11 cellular contexts compared by ENCODE assay signal in the genomic region with DNA sequence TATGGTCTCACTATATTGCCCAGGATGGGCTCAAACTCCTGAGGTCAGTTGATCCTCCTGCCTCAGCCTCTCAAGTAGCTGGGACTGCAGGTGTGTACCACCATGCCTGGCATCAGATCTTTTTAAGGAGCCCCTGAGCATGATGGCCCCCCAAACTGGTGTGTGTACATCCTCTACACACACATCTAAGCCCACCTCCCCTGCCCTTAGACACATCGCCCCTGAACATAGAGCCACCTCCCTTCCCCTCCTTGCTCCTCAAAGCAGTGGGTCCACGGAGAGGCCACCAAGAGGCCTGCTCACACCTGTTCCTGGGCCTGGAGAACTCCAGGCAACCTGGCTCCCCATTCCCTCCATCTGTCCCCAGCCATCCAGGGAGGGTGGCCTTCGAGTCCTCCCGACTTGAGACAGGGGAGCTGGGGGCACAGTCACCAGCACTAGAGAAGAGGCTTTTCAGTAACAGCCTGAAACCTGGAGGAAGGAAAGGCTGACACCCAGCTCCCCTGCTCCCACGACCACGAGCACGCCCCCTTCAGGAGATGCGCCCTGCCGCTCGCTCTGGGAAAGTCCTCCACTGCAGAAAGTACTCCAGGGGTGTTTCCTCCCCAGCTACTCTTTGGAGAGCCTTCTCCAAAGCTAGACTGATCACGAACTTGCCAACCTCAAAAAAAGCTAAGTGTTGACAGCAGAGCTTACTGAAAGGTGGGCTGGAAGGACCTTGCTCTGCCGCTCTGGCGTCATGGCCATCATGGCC. TPM values are rescaled to one million over a fixed set of nuclear protein-coding genes. Genes with fewer than 3 reads are reported as not detected.
DNase-seq lines count a peak whose midpoint lies in the region; ATAC-seq and TF ChIP-seq lines count a peak whose summit lies in the region.
"Had no signal": no experiment of that assay in that cellular context is flagged by ENCODE, and none has a peak within 500 bp of the region (broad histone marks: within the 10 kb centered on the region; RNA-seq: fewer than 3 reads in every experiment).

No MANE protein-coding gene starts in this region.

- POLR2A ChIA-PET in CD8-positive, alpha-beta memory T cell (lab: Charles Lee): interaction anchor here (0.6 to 0.7 kb wide), 2 partner anchors 35 to 76 kb away, joined by 3 to 10 read pairs; partner anchors contain the start of gene ICAM2

- H3K9me3 ChIP-seq in CD8-positive, alpha-beta memory T cell (ENCODE audit: low read length): no peaks in the 10 kb centered on the region
- peaks cover 14% of the 10 kb centered on the region for H3K9me3 ChIP-seq in OCI-LY1 (ENCODE audit: low read length)
- no peaks in the 10 kb centered on the region for H3K9me3 ChIP-seq in gastrocnemius medialis

- H3K4me1 ChIP-seq in CD8-positive, alpha-beta memory T cell (ENCODE audit: insufficient read depth, low read length): peaks cover 18% of the 10 kb centered on the region
- peaks cover 5% of the 10 kb centered on the region for H3K4me1 ChIP-seq in OCI-LY1 (ENCODE audit: insufficient read depth, low read length, severe bottlenecking)
- H3K4me1 ChIP-seq in gastrocnemius medialis: peaks cover 75 to 76% of the 10 kb centered on the region in 2 donors

- no peaks in the 10 kb centered on the region for H3K27me3 ChIP-seq in CD8-positive, alpha-beta memory T cell (ENCODE audit: insufficient read depth, low read length, poor library complexity, severe bottlenecking)
- no peaks in the 10 kb centered on the region; the same call in 1 of the 2 replicates for H3K27me3 ChIP-seq in OCI-LY1 (ENCODE audit: insufficient read depth, low read length)
- no peaks in the 10 kb centered on the region for H3K27me3 ChIP-seq in gastrocnemius medialis

- intact Hi-C loops in gastrocnemius medialis (cut with DNase I; ENCODE audit: low total_unique reads): loop anchor here (1.0 to 10.0 kb wide), 4 partner anchors 24 to 211 kb away; partner anchors contain the start of genes CCDC47, DDX42 and SMARCD2

- H2AFZ ChIP-seq in OCI-LY1 (ENCODE audit: low read length): no peak overlapping the region

- CTCF ChIA-PET in CD8-positive, alpha-beta memory T cell (lab: Charles Lee): interaction anchor here (0.8 to 4.2 kb wide), 15 partner anchors 9 to 149 kb away, joined by 3 to 18 read pairs (median 4); partner anchors contain the start of genes GH1 and ICAM2

- no peaks in the 10 kb centered on the region for H3K9me2 ChIP-seq in OCI-LY1 (ENCODE audit: low read depth, low read length)

- H4K20me1 ChIP-seq in OCI-LY1 (ENCODE audit: insufficient read depth, low read length): no peaks in the 10 kb centered on the region

- no peak for TF ChIP-seq POLR2A in gastrocnemius medialis (IDR thresholded peaks at IDR 0.05)

- no peak overlapping the region for H3K4me2 ChIP-seq in OCI-LY1 (ENCODE audit: low read length)

- H3K79me2 ChIP-seq in OCI-LY1 (ENCODE audit: insufficient read depth, low read length): no peaks in the 10 kb centered on the region

- peak overlapping the region in 5 of 7 donors; percentile 3 to 33 (median 28) for H3K4me3 Mint-ChIP-seq in CD8-positive, alpha-beta memory T cell
- peak overlapping the region; percentile 52 to 56 for H3K4me3 Mint-ChIP-seq in effector memory CD8-positive, alpha-beta T cell

- no peaks in the 10 kb centered on the region for H3K36me3 ChIP-seq in CD8-positive, alpha-beta memory T cell (ENCODE audit: insufficient read depth, low read length)
- no peaks in the 10 kb centered on the region for H3K36me3 ChIP-seq in OCI-LY1 (ENCODE audit: insufficient read depth, low read length)
- H3K36me3 ChIP-seq in gastrocnemius medialis: no peaks in the 10 kb centered on the region

- no peaks in the 10 kb centered on the region for H3F3A ChIP-seq in OCI-LY1 (ENCODE audit: insufficient read depth, low read length)

- no peak overlapping the region for H3K27ac ChIP-seq in CD8-positive, alpha-beta memory T cell (ENCODE audit: low read depth, low read length)
- H3K27ac ChIP-seq in OCI-LY1 (ENCODE audit: low read depth, low read length, poor library complexity, severe bottlenecking) (no peak overlapping the region), gastrocnemius medialis (peak overlapping the region; percentile 98 to 100 (median 99))

- TF ChIP-seq CTCF in OCI-LY1 (IDR thresholded peaks at IDR 0.05; ENCODE audit: low read length) (peak; percentile 53), gastrocnemius medialis (IDR thresholded peaks at IDR 0.05 in 4 of 5, conservative IDR thresholded peaks at IDR 0.05 in 1 of 5) (peak in 1 of 5 experiments; percentile 3)

- H3K9me3 Mint-ChIP-seq in CD8-positive, alpha-beta memory T cell: peaks cover 0 to 8% (median 6%) of the 10 kb centered on the region in 5 donors
- peaks cover 0 to 2% of the 10 kb centered on the region in 2 donors for H3K9me3 Mint-ChIP-seq in effector memory CD8-positive, alpha-beta T cell

- H3K36me3 Mint-ChIP-seq in CD8-positive, alpha-beta memory T cell: peaks cover 0 to 11% (median 0%) of the 10 kb centered on the region in 3 donors
- H3K36me3 Mint-ChIP-seq in effector memory CD8-positive, alpha-beta T cell (ENCODE audit: insufficient read depth): peaks cover 6% of the 10 kb centered on the region

- DNase-seq in CD8-positive, alpha-beta memory T cell: no peak
- no peak for DNase-seq in effector memory CD8-positive, alpha-beta T cell
- DNase-seq in gastrocnemius medialis (no peak), DMS114 treated with DMSO at 0.1 percent for 48 hours (lab: John Stamatoyannopoulos, UW; ENCODE audit: unreplicated experiment) (no peak), NCI-H2081 treated with DMSO at 0.1 percent for 48 hours (lab: John Stamatoyannopoulos, UW) (no peak)
- DNase-seq: occipital lobe had no signal

- ATAC-seq in effector memory CD8-positive, alpha-beta T cell (replicated peaks): peak; percentile 7
- ATAC-seq in gastrocnemius medialis: no peak
- ATAC-seq in HG03378 (IDR thresholded peaks at IDR 0.05; ENCODE audit: unreplicated experiment): no peak
- ATAC-seq in HG02571 (IDR thresholded peaks at IDR 0.05; ENCODE audit: unreplicated experiment): no peak

- in situ Hi-C loops in gastrocnemius medialis (cut with MboI; ENCODE audit: low sequenced_read_pairs in 4 of 4): no loop called here

- no peaks in the 10 kb centered on the region for H3K27me3 Mint-ChIP-seq in CD8-positive, alpha-beta memory T cell
- H3K27me3 Mint-ChIP-seq in effector memory CD8-positive, alpha-beta T cell: no peaks in the 10 kb centered on the region

- H3K27ac Mint-ChIP-seq in CD8-positive, alpha-beta memory T cell: peak overlapping the region; percentile 61 to 78 (median 75)
- H3K27ac Mint-ChIP-seq in effector memory CD8-positive, alpha-beta T cell: peak overlapping the region; percentile 90 to 92

- H3K4me3 ChIP-seq in CD8-positive, alpha-beta memory T cell (ENCODE audit: low read length): no peak overlapping the region
- H3K4me3 ChIP-seq in OCI-LY1 (ENCODE audit: low read depth, low read length, poor library complexity, severe bottlenecking) (no peak overlapping the region), gastrocnemius medialis (peak overlapping the region in 1 of 4 donors; percentile 4)

- peaks cover 27 to 33% (median 31%) of the 10 kb centered on the region in 3 donors for H3K4me1 Mint-ChIP-seq in CD8-positive, alpha-beta memory T cell
- peaks cover 30% of the 10 kb centered on the region in 2 donors for H3K4me1 Mint-ChIP-seq in effector memory CD8-positive, alpha-beta T cell (ENCODE audit: low read depth in 2 of 2)

- no peak overlapping the region for H3K9ac ChIP-seq in OCI-LY1 (ENCODE audit: low read length)

RNA-seq across cellular contexts. Expression of gene PRR29, which starts 12.6 kb away (rescaled TPM):
- under 1 TPM; 0.24 to 0.51 TPM for total RNA-seq in CD8-positive, alpha-beta memory T cell
- polyA plus RNA-seq in CD8-positive, alpha-beta memory T cell: 4.1 TPM
- total RNA-seq in gastrocnemius medialis: under 1 TPM in 1 of 4 donors, not detected in 3; 0.13 TPM
- total RNA-seq: SK-MEL-5 had no signal

RNA-seq across cellular contexts. Expression of gene SCN4A, which starts 12.8 kb away (rescaled TPM):
- under 1 TPM; 0.04 TPM for total RNA-seq in CD8-positive, alpha-beta memory T cell
- not detected for polyA plus RNA-seq in CD8-positive, alpha-beta memory T cell
- 100 to 1,000 TPM in 1 of 4 donors, 10 to 100 TPM in 3; 45.3 to 107 (median 69.1) TPM for total RNA-seq in gastrocnemius medialis
- total RNA-seq: G401, occipital lobe, SK-MEL-5 had no signal

RNA-seq across cellular contexts. Expression of gene ICAM2, which starts 34.9 kb away (rescaled TPM):
- 10 to 100 TPM; 77.4 to 80.7 TPM for total RNA-seq in CD8-positive, alpha-beta memory T cell
- polyA plus RNA-seq in CD8-positive, alpha-beta memory T cell: 301 TPM
- total RNA-seq in gastrocnemius medialis: 10 to 100 TPM; 39.7 to 82.4 (median 56.3) TPM
- total RNA-seq: G401 had no signal

RNA-seq across cellular contexts. Expression of gene CD79B, which starts 53.4 kb away (rescaled TPM):
- total RNA-seq in CD8-positive, alpha-beta memory T cell: 10 to 100 TPM; 18.1 to 22.2 TPM
- 36.9 TPM for polyA plus RNA-seq in CD8-positive, alpha-beta memory T cell
- total RNA-seq in gastrocnemius medialis: 1 to 10 TPM; 2.2 to 5.1 (median 3.3) TPM
- total RNA-seq: occipital lobe had no signal

Comparison
In these comparisons a context has a peak if more than half of its experiments do, and no peak if none do; other contexts are left out.
1. H3K27ac ChIP-seq: peak in gastrocnemius medialis (4 of 4); none in CD8-positive, alpha-beta memory T cell (single experiment) and OCI-LY1 (single experiment).
2. RNA of gene SCN4A, which starts 12.8 kb away (total RNA-seq): 45.3 to 107 TPM in gastrocnemius medialis; 0.04 TPM in CD8-positive, alpha-beta memory T cell; every median in the first group is over 10 times any median in the second.